Comparison of ENCODE assay signal across 10 cellular contexts in the genomic region with DNA sequence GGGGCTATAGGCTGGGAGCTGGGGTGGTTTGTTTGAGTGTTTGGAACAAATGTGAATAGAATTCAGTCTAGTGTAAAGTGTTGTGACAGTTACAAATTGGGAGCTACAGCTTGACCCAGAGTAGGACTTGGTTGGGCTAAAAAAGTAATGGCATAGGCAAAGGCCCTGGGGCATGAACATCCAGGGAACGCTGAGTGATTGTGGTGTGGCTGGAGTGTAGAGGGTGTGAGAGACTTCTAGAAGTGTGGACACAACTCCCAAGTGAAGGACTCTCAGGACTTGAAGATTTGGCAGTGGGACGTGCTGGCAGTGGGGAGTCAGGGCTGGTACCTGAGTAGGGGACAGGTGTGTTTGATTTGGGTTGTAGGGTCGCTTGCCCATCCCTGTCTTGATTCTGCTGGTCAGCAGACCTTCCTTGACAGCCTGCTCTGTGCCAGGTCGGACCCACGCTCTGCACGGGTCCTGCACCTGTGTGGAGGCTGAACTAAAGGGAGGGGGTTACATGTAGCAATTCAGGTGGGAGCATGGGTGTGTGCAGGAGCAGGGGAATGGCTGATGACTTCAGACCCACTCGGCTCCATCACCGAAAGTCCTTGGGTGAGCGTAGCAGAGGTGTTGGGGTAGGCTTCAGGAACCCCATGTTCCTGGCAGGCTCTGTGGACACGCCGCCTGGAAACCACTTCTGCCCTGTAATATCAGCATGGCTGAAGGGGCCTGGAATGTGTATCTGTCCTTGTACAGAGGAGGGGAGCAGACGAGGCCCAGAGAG. TPM values are rescaled to one million over a fixed set of nuclear protein-coding genes. Genes with fewer than 3 reads are reported as not detected.
DNase-seq lines count a peak whose midpoint lies in the region; ATAC-seq, FAIRE-seq and TF ChIP-seq lines count a peak whose summit lies in the region.
"Had no signal": no experiment of that assay in that cellular context is flagged by ENCODE, and none has a peak within 500 bp of the region (broad histone marks: within the 10 kb centered on the region; RNA-seq: fewer than 3 reads in every experiment).

No MANE protein-coding gene starts in this region.

- 16% methylated on average over 12 of the region's 12 CpGs for WGBS in GM12878 (ENCODE audit: insufficient coverage, insufficient replicate concordance, low lambda C conversion rate, missing lambda C conversion rate)
- WGBS in psoas muscle, 3 donors = 56 to 69% (median 58%) methylated on average over 12 of the region's 12 CpGs

- ATAC-seq in GM12878 = no peak
- ATAC-seq in psoas muscle = peak in 3 of 4 donors; percentile 5 to 52 (median 43)
- no peak for ATAC-seq in HG03159 (IDR thresholded peaks at IDR 0.05; ENCODE audit: unreplicated experiment)
- no peak for ATAC-seq in GM21529 (IDR thresholded peaks at IDR 0.05; ENCODE audit: unreplicated experiment)
- ATAC-seq in GM18861 (IDR thresholded peaks at IDR 0.05; ENCODE audit: unreplicated experiment) = no peak
- ATAC-seq in GM21825 (IDR thresholded peaks at IDR 0.05; ENCODE audit: unreplicated experiment) = no peak

- H3K27me3 ChIP-seq in BLaER1 (no peaks in the 10 kb centered on the region), GM12878 (replicated peaks in 1 of 2; ENCODE audit: control insufficient read depth in 2 of 2, insufficient read depth in 2 of 2, low read length in 1 of 2) (no peaks in the 10 kb centered on the region; a peak in 1 of 4 replicates), right atrium auricular region (no peaks in the 10 kb centered on the region), psoas muscle (ENCODE audit: insufficient read depth in 3 of 3, low read length in 2 of 3) (no peaks in the 10 kb centered on the region)
- H3K27me3 ChIP-seq: Peyer's patch had no signal

- TF ChIP-seq POLR2A in GM12878 (IDR thresholded peaks at IDR 0.05; ENCODE audit: low read depth, low read length) = no peak

- DNase-seq in GM12878 (ENCODE audit: low read depth, low spot score) = no peak
- peak; percentile 76 for DNase-seq in right atrium auricular region (ENCODE audit: low spot score)
- no peak for DNase-seq in psoas muscle
- DNase-seq: activated T-cell treated with anti-CD3 and anti-CD28 coated beads for 4 hours, Peyer's patch had no signal

- H3K4me2 ChIP-seq in BLaER1 (peak overlapping the region; percentile 85), GM12878 (ENCODE audit: control insufficient read depth, insufficient read depth) (no peak overlapping the region)

- TF ChIP-seq CTCF in GM12878 (IDR thresholded peaks at IDR 0.05 in 2 of 3, conservative IDR thresholded peaks at IDR 0.05 in 1 of 3; ENCODE audit: control insufficient read depth in 2 of 3, extremely low read depth in 1 of 3, insufficient read depth in 1 of 3, low read depth in 3 of 3, low read length in 3 of 3) = no peak
- no peak for TF ChIP-seq CTCF in right atrium auricular region (IDR thresholded peaks at IDR 0.05)
- no peak for TF ChIP-seq CTCF in psoas muscle (IDR thresholded peaks at IDR 0.05)

- peaks cover 100% of the 10 kb centered on the region for H3K4me1 ChIP-seq in BLaER1
- peaks cover 21% of the 10 kb centered on the region for H3K4me1 ChIP-seq in GM12878 (ENCODE audit: control insufficient read depth, insufficient read depth, low read length)
- H3K4me1 ChIP-seq in right atrium auricular region = peaks cover 0 to 91% of the 10 kb centered on the region in 2 donors
- peaks cover 73% of the 10 kb centered on the region for H3K4me1 ChIP-seq in psoas muscle

- H3K36me3 ChIP-seq in BLaER1 = peaks cover 29% of the 10 kb centered on the region
- H3K36me3 ChIP-seq in GM12878 (ENCODE audit: control insufficient read depth in 2 of 2, insufficient read depth in 2 of 2, low read length in 1 of 2) = no peaks in the 10 kb centered on the region
- H3K36me3 ChIP-seq in right atrium auricular region = peaks cover 13% of the 10 kb centered on the region
- peaks cover 0 to 10% of the 10 kb centered on the region in 2 donors for H3K36me3 ChIP-seq in psoas muscle (ENCODE audit: insufficient read depth in 1 of 2, low read depth in 1 of 2)

- intact Hi-C loops in GM12878 (cut with micrococcal nuclease; ENCODE audit: unreplicated experiment) = no loop called here
- intact Hi-C loops in psoas muscle (cut with DNase I) = no loop called here

- no peak overlapping the region for H2AFZ ChIP-seq in GM12878 (ENCODE audit: control insufficient read depth, low read depth, low read length)

- no peak for TF ChIP-seq RAD21 in GM12878 (IDR thresholded peaks at IDR 0.05; ENCODE audit: insufficient read depth, low read depth, low read length)

- in situ Hi-C loops in GM12878 (cut with MboI) = no loop called here

- TF ChIP-seq EP300 in GM12878 (IDR thresholded peaks at IDR 0.05; ENCODE audit: borderline replicate concordance in 1 of 2, control insufficient read depth in 1 of 2, low read depth in 2 of 2, low read length in 2 of 2) = no peak

- H3K9me3 ChIP-seq in BLaER1 = no peaks in the 10 kb centered on the region
- H3K9me3 ChIP-seq in GM12878 (replicated peaks; ENCODE audit: control insufficient read depth, insufficient read depth, low read length) = no peaks in the 10 kb centered on the region
- H3K9me3 ChIP-seq in right atrium auricular region = no peaks in the 10 kb centered on the region
- H3K9me3 ChIP-seq in psoas muscle = no peaks in the 10 kb centered on the region
- H3K9me3 ChIP-seq: Peyer's patch had no signal

- peaks cover 99% of the 10 kb centered on the region for H4K20me1 ChIP-seq in BLaER1
- no peaks in the 10 kb centered on the region for H4K20me1 ChIP-seq in GM12878 (ENCODE audit: control insufficient read depth, insufficient read depth)

- SMC1A ChIA-PET in GM12878 (lab: Charles Lee; ENCODE audit: uncharacterized antibody, unreplicated experiment) = no interaction called here

- H3K4me3 ChIP-seq in BLaER1 = no peak overlapping the region
- H3K4me3 ChIP-seq in GM12878 = no peak overlapping the region
- H3K4me3 ChIP-seq in right atrium auricular region = no peak overlapping the region
- H3K4me3 ChIP-seq in psoas muscle = no peak overlapping the region
- H3K4me3 ChIP-seq: Peyer's patch had no signal

- H3K9ac ChIP-seq in BLaER1 = peak overlapping the region; percentile 72; the same call in 1 of the 2 replicates
- no peak overlapping the region for H3K9ac ChIP-seq in GM12878 (ENCODE audit: control insufficient read depth, insufficient read depth, low read length)

- no TSS peak for BruUV-seq in GM12878 (replicated peaks; lab: Mats Ljungman, UMichigan)

- POLR2A ChIA-PET in GM12878 (lab: Charles Lee) = no interaction called here

- H3K79me2 ChIP-seq in GM12878 (ENCODE audit: control insufficient read depth, insufficient read depth, low read length) = no peaks in the 10 kb centered on the region

- RAD21 ChIA-PET in GM12878 (lab: Charles Lee; ENCODE audit: unreplicated experiment) = no interaction called here

- CTCF ChIA-PET in GM12878 (lab: Yijun Ruan, JAX) = no interaction called here

- H3K27ac ChIP-seq in BLaER1 = peak overlapping the region; percentile 84
- H3K27ac ChIP-seq in GM12878 (ENCODE audit: control insufficient read depth, insufficient read depth) = no peak overlapping the region
- peak overlapping the region; percentile 86 to 92 for H3K27ac ChIP-seq in right atrium auricular region
- H3K27ac ChIP-seq in psoas muscle = peak overlapping the region; percentile 82

- peak; percentile 18 for FAIRE-seq in GM12878 (lab: Jason Lieb, UNC)

TF ChIP-seq in GM12878, 131 proteins besides CTCF, POLR2A, EP300 and RAD21:
- TF ChIP-seq EED (IDR thresholded peaks at IDR 0.05; ENCODE audit: low read depth) (no peak), NFIC (IDR thresholded peaks at IDR 0.05; ENCODE audit: low read depth, low read length) (no peak)

RNA-seq across cellular contexts. Expression of gene ZMIZ1, which starts 43.3 kb away (rescaled TPM):
- total RNA-seq in GM12878 (2013; cell fraction: nucleolus; rRNA removed) = 58.0 and 59.2 TPM in 2 replicates
- total RNA-seq in GM12878 (2014; rRNA removed) = 11.6 and 15.6 TPM in 2 replicates
- 8.8 and 9.3 TPM in 2 replicates for total RNA-seq in GM12878 (2014; rRNA removed; fragmentation: Illumina TruSeq; extraction: Trizol)
- 76.8 and 82.3 TPM in 2 replicates for total RNA-seq in GM12878 (2021)
- polyA plus RNA-seq in GM12878 (2011; ENCODE audit: low read depth) = 13.1 TPM
- 3.8 and 6.2 TPM in 2 replicates for polyA plus RNA-seq in GM12878 (2011; rRNA removed)
- polyA plus RNA-seq in GM12878 (2011; cell fraction: cytosol; rRNA removed) = 10.6 and 15.1 TPM in 2 replicates
- 38.2 and 62.5 TPM in 2 replicates for polyA plus RNA-seq in GM12878 (2011; cell fraction: nucleus; rRNA removed)
- polyA plus RNA-seq in GM12878 (2012) = 29.9 and 31.2 TPM in 2 replicates
- polyA plus RNA-seq in GM12878 (2014; fragmentation: Illumina TruSeq; extraction: Trizol) = 30.8 and 53.4 TPM in 2 replicates
- 1 to 10 TPM; 3.1 to 4.5 TPM for polyA plus RNA-seq in GM12878 (2014; fragmentation: Nextera tagmentation; extraction: Ambion mirVana)
- 25.3 and 42.8 TPM in 2 replicates for polyA plus RNA-seq in GM12878 (2014; rRNA removed)
- 10 to 100 TPM; 14.6 to 15.3 TPM for polyA plus RNA-seq in GM12878 (2016; fragmentation: Nextera tagmentation; extraction: Ambion mirVana)
- polyA minus RNA-seq in GM12878 (2011; rRNA and poly(A)+ RNA removed) = 12.3 and 21.0 TPM in 2 replicates
- polyA minus RNA-seq in GM12878 (2011; cell fraction: cytosol; rRNA and poly(A)+ RNA removed) = 19.8 and 25.0 TPM in 2 replicates
- polyA minus RNA-seq in GM12878 (2011; cell fraction: nucleus; rRNA and poly(A)+ RNA removed) = 21.2 and 33.5 TPM in 2 replicates
- total RNA-seq in right atrium auricular region = 10 to 100 TPM; 59.3 to 71.0 TPM
- total RNA-seq in psoas muscle = 10 to 100 TPM; 30.0 to 37.6 (median 35.4) TPM
- 10 to 100 TPM; 10.4 to 24.3 (median 22.0) TPM for polyA plus RNA-seq in psoas muscle

Comparison
In these comparisons a context has a peak if more than half of its experiments do, and no peak if none do; other contexts are left out.
1. ATAC-seq: peak in psoas muscle (3 of 4); none in GM12878 (single experiment), HG03159 (single experiment), GM21529 (single experiment), GM18861 (single experiment) and GM21825 (single experiment).